In genomic region chr1:146298575-146298897, GRCh38 we compare ENCODE assay signal across 8 cellular contexts.
DNase-seq lines count a peak whose midpoint lies in the region; ATAC-seq and TF ChIP-seq lines count a peak whose summit lies in the region.
"Not testable (repeated sequence)": the region's sequence is repeated elsewhere in the genome, so short reads cannot be mapped to it uniquely, and the experiment has no call there.

No MANE protein-coding gene starts in this region.

- H4K20me1 ChIP-seq in GM23338 (replicated peaks; ENCODE audit: insufficient read depth): not testable (repeated sequence)

- not testable (repeated sequence) for H3K4me2 ChIP-seq in GM23338

- H3K4me1 Mint-ChIP-seq in GM23338; activated T-cell treated with anti-CD3 and anti-CD28 coated beads, Interleukin-2, amount 50 U/mL, for 4 hours (ENCODE audit: low read depth); stimulated activated naive B cell treated with anti-CD40 and anti-IgM and Interleukin-4, amounts not matched to agents 10 μg/mL and 1 μg/mL and 100 μg/mL, for 72 hours: not testable (repeated sequence)

- H3F3A ChIP-seq in GM23338 (replicated peaks; ENCODE audit: low read depth): not testable (repeated sequence)

- TF ChIP-seq CTCF in GM23338 (conservative IDR thresholded peaks at IDR 0.05; ENCODE audit: low read depth in 2 of 2): not testable (repeated sequence)

- not testable (repeated sequence) for DNase-seq in GM23338 (ENCODE audit: low spot score); activated T-cell treated with anti-CD3 and anti-CD28 coated beads, Interleukin-2, amount 50 U/mL, for 4 hours; left colon; stimulated activated naive B cell treated with anti-CD40 and anti-IgM and Interleukin-4, amounts not matched to agents 10 μg/mL and 1 μg/mL and 100 μg/mL, for 72 hours

- not testable (repeated sequence) for H3K9me2 ChIP-seq in GM23338 (ENCODE audit: insufficient read depth)

- H3K4me1 ChIP-seq in GM23338 (ENCODE audit: insufficient read depth): not testable (repeated sequence)

- H2AFZ ChIP-seq in GM23338: not testable (repeated sequence)

- ATAC-seq in GM18520 (IDR thresholded peaks at IDR 0.05; ENCODE audit: unreplicated experiment): peak; percentile 78
- peak; percentile 95 for ATAC-seq in GM19455 (IDR thresholded peaks at IDR 0.05; ENCODE audit: unreplicated experiment)
- ATAC-seq in GM23338: peak; percentile 89
- peak; percentile 69 for ATAC-seq in HG03039 (IDR thresholded peaks at IDR 0.05; ENCODE audit: unreplicated experiment)
- peak; percentile 80 for ATAC-seq in HG03460 (IDR thresholded peaks at IDR 0.05; ENCODE audit: unreplicated experiment)
- peak; percentile 94 to 96 for ATAC-seq in activated T-cell treated with anti-CD3 and anti-CD28 coated beads, Interleukin-2, amount 50 U/mL, for 4 hours
- peak; percentile 91 for ATAC-seq in left colon
- peak; percentile 97 for ATAC-seq in stimulated activated naive B cell treated with anti-CD40 and anti-IgM and Interleukin-4, amounts not matched to agents 10 μg/mL and 1 μg/mL and 100 μg/mL, for 72 hours (replicated peaks)

- not testable (repeated sequence) for H3K27me3 ChIP-seq in GM23338 (ENCODE audit: insufficient read depth)

- H3K27ac Mint-ChIP-seq in GM23338; stimulated activated naive B cell treated with anti-CD40 and anti-IgM and Interleukin-4, amounts not matched to agents 10 μg/mL and 1 μg/mL and 100 μg/mL, for 72 hours: not testable (repeated sequence)

- H3K79me2 ChIP-seq in GM23338 (replicated peaks; ENCODE audit: insufficient read depth): not testable (repeated sequence)

- H3K4me3 ChIP-seq in GM23338: not testable (repeated sequence)

- H3K36me3 Mint-ChIP-seq in GM23338 (ENCODE audit: low read depth); activated T-cell treated with anti-CD3 and anti-CD28 coated beads, Interleukin-2, amount 50 U/mL, for 4 hours (ENCODE audit: insufficient read depth); stimulated activated naive B cell treated with anti-CD40 and anti-IgM and Interleukin-4, amounts not matched to agents 10 μg/mL and 1 μg/mL and 100 μg/mL, for 72 hours: not testable (repeated sequence)

- not testable (repeated sequence) for H3K27ac ChIP-seq in GM23338 (ENCODE audit: low read depth)

- intact Hi-C loops in left colon (cut with DNase I, micrococcal nuclease): not testable (repeated sequence)

- H3K27me3 Mint-ChIP-seq in GM23338 (ENCODE audit: insufficient read depth, low read depth, poor library complexity); activated T-cell treated with anti-CD3 and anti-CD28 coated beads, Interleukin-2, amount 50 U/mL, for 4 hours (ENCODE audit: low read depth); stimulated activated naive B cell treated with anti-CD40 and anti-IgM and Interleukin-4, amounts not matched to agents 10 μg/mL and 1 μg/mL and 100 μg/mL, for 72 hours: not testable (repeated sequence)

- not testable (repeated sequence) for H3K4me3 Mint-ChIP-seq in GM23338; activated T-cell treated with anti-CD3 and anti-CD28 coated beads, Interleukin-2, amount 50 U/mL, for 4 hours; stimulated activated naive B cell treated with anti-CD40 and anti-IgM and Interleukin-4, amounts not matched to agents 10 μg/mL and 1 μg/mL and 100 μg/mL, for 72 hours

- H3K9me3 Mint-ChIP-seq in GM23338; activated T-cell treated with anti-CD3 and anti-CD28 coated beads, Interleukin-2, amount 50 U/mL, for 4 hours; stimulated activated naive B cell treated with anti-CD40 and anti-IgM and Interleukin-4, amounts not matched to agents 10 μg/mL and 1 μg/mL and 100 μg/mL, for 72 hours: not testable (repeated sequence)

- not testable (repeated sequence) for H3K36me3 ChIP-seq in GM23338 (ENCODE audit: insufficient read depth)
